ENCODE assay signal across 2 cellular contexts in genomic region chr5:67815455-67816391, GRCh38.
TF ChIP-seq lines count a peak whose summit lies in the region.

No MANE protein-coding gene starts in this region.

TF ChIP-seq in K562, 482 proteins besides CTCF, POLR2A, EP300 and RAD21 (continued from another document and continues in another):
- TF ChIP-seq MGA (IDR thresholded peaks at IDR 0.05), result peak; percentile 27; the same call in 1 of the 2 replicates
- TF ChIP-seq KAT8 (IDR thresholded peaks at IDR 0.05; ENCODE audit: low read depth), result no peak
- TF ChIP-seq ZFP36 (IDR thresholded peaks at IDR 0.05; ENCODE audit: low read depth, low read length, partially characterized antibody), result peak; percentile 37
- peak; percentile 41; the same call in 1 of the 2 replicates for TF ChIP-seq MAFK (IDR thresholded peaks at IDR 0.05; ENCODE audit: low read length)
- TF ChIP-seq GTF2F1 (IDR thresholded peaks at IDR 0.05; ENCODE audit: low read depth, low read length), result no peak
- TF ChIP-seq TRIM24 (IDR thresholded peaks at IDR 0.05), result 0 out of 4 replicates have a peak, but pooled peaks of 1 of the 2 experiments have one; percentile 36
- TF ChIP-seq TEAD4 (IDR thresholded peaks at IDR 0.05; ENCODE audit: low read length), result peak; percentile 45
- TF ChIP-seq TEAD4 (CRISPR knock-in tag; IDR thresholded peaks at IDR 0.05; ENCODE audit: borderline replicate concordance), result no peak
- TF ChIP-seq ZNF133 (CRISPR knock-in tag; IDR thresholded peaks at IDR 0.05), result no peak
- peak in 1 of 2 experiments; percentile 37; a peak in 2 of 4 replicates for TF ChIP-seq FOXA3 (CRISPR knock-in tag; conservative IDR thresholded peaks at IDR 0.05 in 1 of 2, IDR thresholded peaks at IDR 0.05 in 1 of 2)
- TF ChIP-seq TFAP4 (CRISPR knock-in tag; IDR thresholded peaks at IDR 0.05; ENCODE audit: borderline replicate concordance), result no peak
- TF ChIP-seq NCOR1 (IDR thresholded peaks at IDR 0.05), result peak; percentile 37; the same call in 1 of the 2 replicates
- TF ChIP-seq ZNF316 (IDR thresholded peaks at IDR 0.05), result peak; percentile 78
- 0 out of 2 replicates have a peak, but pooled peaks have one; percentile 10 for TF ChIP-seq CREB3 (tag; conservative IDR thresholded peaks at IDR 0.05; ENCODE audit: low read depth)

TF ChIP-seq in HepG2, 621 proteins besides CTCF, POLR2A, EP300 and RAD21 (continued from another document and continues in another):
- TF ChIP-seq ZHX1 (CRISPR knock-in tag; IDR thresholded peaks at IDR 0.05; ENCODE audit: low read depth) (no peak), MIER2 (CRISPR knock-in tag; IDR thresholded peaks at IDR 0.05) (no peak), NRL (CRISPR knock-in tag; IDR thresholded peaks at IDR 0.05; ENCODE audit: borderline replicate concordance) (no peak), ATF4 (CRISPR knock-in tag; IDR thresholded peaks at IDR 0.05) (peak in 1 of 2 experiments; percentile 82; a peak in 2 of 4 replicates), ATAD3A (CRISPR knock-in tag; IDR thresholded peaks at IDR 0.05) (no peak), RARA (CRISPR knock-in tag; IDR thresholded peaks at IDR 0.05) (0 out of 2 replicates have a peak, but pooled peaks have one; percentile 36), SNAPC5 (CRISPR knock-in tag; IDR thresholded peaks at IDR 0.05; ENCODE audit: borderline replicate concordance) (no peak), E2F1 (CRISPR knock-in tag; IDR thresholded peaks at IDR 0.05) (no peak), ZNF652 (CRISPR knock-in tag; IDR thresholded peaks at IDR 0.05; ENCODE audit: borderline replicate concordance, low read depth) (no peak), ZNF12 (CRISPR knock-in tag; IDR thresholded peaks at IDR 0.05) (0 out of 2 replicates have a peak, but pooled peaks have one; percentile 26), HDAC2 (CRISPR knock-in tag; IDR thresholded peaks at IDR 0.05) (peak; percentile 60; the same call in 1 of the 2 replicates), ZNF383 (CRISPR knock-in tag; IDR thresholded peaks at IDR 0.05; ENCODE audit: borderline replicate concordance) (no peak), ZGPAT (CRISPR knock-in tag; IDR thresholded peaks at IDR 0.05) (peak; percentile 33; the same call in 1 of the 2 replicates), RFX1 (IDR thresholded peaks at IDR 0.05) (no peak), KAT7 (CRISPR knock-in tag; IDR thresholded peaks at IDR 0.05; ENCODE audit: borderline replicate concordance) (no peak), NAIF1 (CRISPR knock-in tag; IDR thresholded peaks at IDR 0.05; ENCODE audit: borderline replicate concordance) (peak; percentile 66; the same call in 1 of the 2 replicates), HMG20A (CRISPR knock-in tag; IDR thresholded peaks at IDR 0.05; ENCODE audit: borderline replicate concordance) (peak; percentile 83; the same call in 1 of the 2 replicates), WIZ (CRISPR knock-in tag; IDR thresholded peaks at IDR 0.05) (no peak), ZNF792 (CRISPR knock-in tag; IDR thresholded peaks at IDR 0.05) (no peak), TFAP4 (IDR thresholded peaks at IDR 0.05; ENCODE audit: borderline replicate concordance, low read depth) (no peak), ZBTB40 (IDR thresholded peaks at IDR 0.05) (no peak), ZBTB40 (CRISPR knock-in tag; IDR thresholded peaks at IDR 0.05) (no peak), SYNCRIP (IDR thresholded peaks at IDR 0.05; ENCODE audit: insufficient read depth, low read depth, low read length) (no peak), ZHX2 (IDR thresholded peaks at IDR 0.05; ENCODE audit: low read depth) (no peak), ZHX2 (CRISPR knock-in tag; IDR thresholded peaks at IDR 0.05; ENCODE audit: borderline replicate concordance) (no peak), HMG20B (CRISPR knock-in tag; conservative IDR thresholded peaks at IDR 0.05) (no peak), ZNF878 (CRISPR knock-in tag; IDR thresholded peaks at IDR 0.05) (no peak)
